Comparison of ENCODE assay signal across 2 cellular contexts in genomic region chr2:168798076-168798887, GRCh38.
A peak's percentile ranks its signal among the peaks of the same experiment; 100 is the strongest.
TF ChIP-seq lines count a peak whose summit lies in the region.

No MANE protein-coding gene starts in this region.

TF ChIP-seq in K562, 482 proteins besides CTCF, POLR2A, EP300 and RAD21 (continues in another document):
- TF ChIP-seq PHF21A (IDR thresholded peaks at IDR 0.05; ENCODE audit: borderline replicate concordance, low read depth) (0 out of 2 replicates have a peak, but pooled peaks have one; percentile 19), ETV6 (IDR thresholded peaks at IDR 0.05; ENCODE audit: borderline replicate concordance in 1 of 2, low read depth in 2 of 2, low read length in 1 of 2) (peak in 1 of 2 experiments; percentile 73; a peak in 1 of 4 replicates), ETV6 (CRISPR knock-in tag; IDR thresholded peaks at IDR 0.05; ENCODE audit: borderline replicate concordance) (no peak), U2AF2 (optimal IDR thresholded peaks at IDR 0.05; ENCODE audit: low read depth, low read length) (no peak), CBFA2T2 (conservative IDR thresholded peaks at IDR 0.05) (peak; percentile 38), DPF2 (IDR thresholded peaks at IDR 0.05) (peak; percentile 88), MAFG (tag; conservative IDR thresholded peaks at IDR 0.05) (peak; percentile 16; the same call in 1 of the 2 replicates), ARID1B (IDR thresholded peaks at IDR 0.05) (peak; percentile 76), ZNF586 (CRISPR knock-in tag; conservative IDR thresholded peaks at IDR 0.05) (no peak; the same call in 1 of the 2 replicates), TBL1XR1 (IDR thresholded peaks at IDR 0.05; ENCODE audit: low read length in 2 of 2) (peak in 1 of 2 experiments; percentile 78; a peak in 2 of 4 replicates), MGA (IDR thresholded peaks at IDR 0.05) (peak; percentile 89), PTTG1 (tag; IDR thresholded peaks at IDR 0.05; ENCODE audit: low read depth) (no peak), TAF9B (IDR thresholded peaks at IDR 0.05; ENCODE audit: partially characterized antibody) (peak; percentile 59), MEIS2 (IDR thresholded peaks at IDR 0.05; ENCODE audit: partially characterized antibody) (peak; percentile 93), BACH1 (tag; IDR thresholded peaks at IDR 0.05) (0 out of 2 replicates have a peak, but pooled peaks have one; percentile 65), ZNF717 (CRISPR knock-in tag; IDR thresholded peaks at IDR 0.05) (no peak), COPS2 (conservative IDR thresholded peaks at IDR 0.05) (no peak), MAFF (IDR thresholded peaks at IDR 0.05; ENCODE audit: low read length) (peak; percentile 6; the same call in 1 of the 2 replicates)

TF ChIP-seq in HepG2, 621 proteins besides CTCF, POLR2A, EP300 and RAD21:
- TF ChIP-seq PREB (CRISPR knock-in tag; IDR thresholded peaks at IDR 0.05) (no peak), ZNF431 (CRISPR knock-in tag; IDR thresholded peaks at IDR 0.05; ENCODE audit: borderline replicate concordance, low read depth) (no peak), SMYD3 (CRISPR knock-in tag; IDR thresholded peaks at IDR 0.05) (no peak), TEAD3 (CRISPR knock-in tag; optimal IDR thresholded peaks at IDR 0.05; ENCODE audit: borderline replicate concordance) (no peak), FOXO4 (CRISPR knock-in tag; conservative IDR thresholded peaks at IDR 0.05) (no peak), PRDM15 (CRISPR knock-in tag; IDR thresholded peaks at IDR 0.05) (peak; percentile 91)
